6 cellular contexts compared by ENCODE assay signal in genomic region chr1:156750191-156750931, GRCh38. TPM values are rescaled to one million over a fixed set of nuclear protein-coding genes. Genes with fewer than 3 reads are reported as not detected.
DNase-seq lines count a peak whose midpoint lies in the region; ATAC-seq and TF ChIP-seq lines count a peak whose summit lies in the region.

No MANE protein-coding gene starts in this region.

- H3K9me3 Mint-ChIP-seq in type B pancreatic cell: no peaks in the 10 kb centered on the region

- peaks cover 39% of the 10 kb centered on the region for H3K4me1 Mint-ChIP-seq in type B pancreatic cell (ENCODE audit: unreplicated experiment)

- no peak for ATAC-seq in HG03175 (IDR thresholded peaks at IDR 0.05; ENCODE audit: unreplicated experiment)

- DNase-seq in NCI-H2081 (lab: John Stamatoyannopoulos, UW): peak; percentile 63 to 81
- DNase-seq in NCI-H2081 treated with DMSO at 0.1 percent for 48 hours (lab: John Stamatoyannopoulos, UW): no peak
- peak; percentile 57 for DNase-seq in activated CD8-positive, alpha-beta memory T cell treated with anti-CD3 and anti-CD28 coated beads, Interleukin-2, amount 50 U/mL, for 4 hours
- DNase-seq in kidney tubule cell (ENCODE audit: low spot score): peak; percentile 85
- DNase-seq in type B pancreatic cell (ENCODE audit: extremely low spot score, unreplicated experiment): no peak

- peak overlapping the region; percentile 96 for H3K4me3 Mint-ChIP-seq in type B pancreatic cell

- H3K27ac Mint-ChIP-seq in type B pancreatic cell: peak overlapping the region; percentile 99

- H3K27me3 Mint-ChIP-seq in type B pancreatic cell: no peaks in the 10 kb centered on the region

- peaks cover 8% of the 10 kb centered on the region for H3K36me3 Mint-ChIP-seq in type B pancreatic cell

- TF ChIP-seq CTCF in type B pancreatic cell (conservative IDR thresholded peaks at IDR 0.05): no peak

RNA-seq across cellular contexts. Expression of gene HDGF, which starts 1.1 kb away (rescaled TPM):
- 249 and 270 TPM in 2 replicates for total RNA-seq in type B pancreatic cell (ENCODE audit: low replicate concordance)

RNA-seq across cellular contexts. Expression of gene MRPL24, which starts 9.5 kb away (rescaled TPM):
- total RNA-seq in type B pancreatic cell (ENCODE audit: low replicate concordance): 47.4 and 58.6 TPM in 2 replicates

RNA-seq across cellular contexts. Expression of gene PRCC, which starts 17.0 kb away (rescaled TPM):
- 79.1 and 81.8 TPM in 2 replicates for total RNA-seq in type B pancreatic cell (ENCODE audit: low replicate concordance)

RNA-seq across cellular contexts. Expression of gene ISG20L2, which starts 21.8 kb away (rescaled TPM):
- 35.3 and 42.0 TPM in 2 replicates for total RNA-seq in type B pancreatic cell (ENCODE audit: low replicate concordance)

RNA-seq across cellular contexts. Expression of gene METTL25B, which starts 22.1 kb away (rescaled TPM):
- total RNA-seq in type B pancreatic cell (ENCODE audit: low replicate concordance): 35.2 and 39.7 TPM in 2 replicates

Comparison
In these comparisons a context has a peak if more than half of its experiments do, and no peak if none do; other contexts are left out.
1. DNase-seq: peak in NCI-H2081 (2 of 2), activated CD8-positive, alpha-beta memory T cell treated with anti-CD3 and anti-CD28 coated beads, Interleukin-2, amount 50 U/mL, for 4 hours (single experiment) and kidney tubule cell (single experiment); none in NCI-H2081 treated with DMSO at 0.1 percent for 48 hours (single experiment) and type B pancreatic cell (single experiment).